Comparison of ENCODE assay signal across 1 cellular context in the genomic region with DNA sequence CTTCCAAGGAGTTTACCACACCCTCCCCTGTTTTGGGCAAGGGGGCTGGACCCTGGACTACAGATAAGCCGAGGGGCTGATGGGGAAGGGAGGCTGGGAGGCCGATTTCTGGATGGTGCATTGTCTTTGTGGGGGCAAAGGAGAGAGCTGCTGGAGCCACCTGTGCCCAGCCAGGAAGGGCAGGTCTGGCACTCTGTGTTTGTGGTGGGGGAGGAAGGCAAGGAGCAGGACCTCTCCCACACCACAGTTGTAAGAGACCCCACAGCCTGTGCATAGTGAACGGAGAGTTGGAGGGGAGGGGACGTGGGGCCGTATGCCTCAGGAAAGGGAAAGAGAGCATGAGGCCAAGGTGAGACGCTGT.
TF ChIP-seq lines count a peak whose summit lies in the region.

No MANE protein-coding gene starts in this region.

TF ChIP-seq in GM12878, 131 proteins besides CTCF, POLR2A, EP300 and RAD21:
- TF ChIP-seq HDGF (IDR thresholded peaks at IDR 0.05) (peak; percentile 79), PML (IDR thresholded peaks at IDR 0.05; ENCODE audit: low read length) (no peak), YBX1 (IDR thresholded peaks at IDR 0.05) (no peak)
- TF ChIP-seq, protein P1, sequence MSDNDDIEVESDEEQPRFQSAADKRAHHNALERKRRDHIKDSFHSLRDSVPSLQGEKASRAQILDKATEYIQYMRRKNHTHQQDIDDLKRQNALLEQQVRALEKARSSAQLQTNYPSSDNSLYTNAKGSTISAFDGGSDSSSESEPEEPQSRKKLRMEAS (IDR thresholded peaks at IDR 0.05; ENCODE audit: low read depth, low read length) = no peak
